Comparison of ENCODE assay signal across 1 cellular context in the genomic region with DNA sequence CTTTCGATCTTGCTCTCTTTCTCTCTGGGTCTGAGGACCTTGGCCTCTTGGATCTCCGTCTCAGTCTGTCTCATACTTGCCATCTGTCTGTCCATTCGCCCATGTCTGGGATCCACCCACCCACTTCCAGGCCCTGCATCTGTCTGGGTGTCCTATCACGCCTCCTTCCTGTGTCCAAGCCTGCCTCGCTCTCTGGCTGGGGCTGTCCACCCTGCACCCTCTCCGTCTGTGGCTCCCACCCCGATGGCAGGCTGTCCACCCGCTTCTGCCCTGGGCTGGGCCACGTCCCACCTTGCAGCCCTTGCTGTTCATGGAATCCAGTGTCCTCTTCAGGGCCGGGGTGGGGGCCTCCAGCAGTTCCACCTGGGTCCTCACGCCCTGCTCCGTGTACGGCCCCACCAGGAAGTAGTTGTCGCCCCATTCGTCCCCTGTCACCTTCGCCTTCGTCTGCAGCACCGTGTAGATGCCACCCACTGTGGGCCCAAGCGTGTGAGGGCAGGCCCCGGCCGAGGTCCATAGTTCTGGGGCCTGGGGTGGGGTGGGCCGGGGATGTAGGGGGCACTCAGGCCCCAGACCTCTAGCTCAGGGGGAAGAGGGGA.
TF ChIP-seq lines count a peak whose summit lies in the region.

No MANE protein-coding gene starts in this region.

TF ChIP-seq in IMR-90, 13 proteins besides CTCF, POLR2A, EP300 and RAD21:
- TF ChIP-seq FOS (IDR thresholded peaks at IDR 0.05; ENCODE audit: low read depth, low read length) (no peak), CEBPB (IDR thresholded peaks at IDR 0.05; ENCODE audit: low read depth, low read length) (no peak), RFX5 (IDR thresholded peaks at IDR 0.05; ENCODE audit: low read depth, low read length) (no peak), SMC3 (IDR thresholded peaks at IDR 0.05; ENCODE audit: low read depth, low read length) (no peak), MXI1 (IDR thresholded peaks at IDR 0.05; ENCODE audit: borderline replicate concordance, low read depth, low read length) (no peak), CHD1 (IDR thresholded peaks at IDR 0.05; ENCODE audit: low read depth, low read length) (no peak), MAFK (IDR thresholded peaks at IDR 0.05; ENCODE audit: low read depth, low read length) (no peak), NFE2L2 (IDR thresholded peaks at IDR 0.05; ENCODE audit: low read depth, low read length) (no peak)
